ENCODE assay signal across 1 cellular context in the genomic region with DNA sequence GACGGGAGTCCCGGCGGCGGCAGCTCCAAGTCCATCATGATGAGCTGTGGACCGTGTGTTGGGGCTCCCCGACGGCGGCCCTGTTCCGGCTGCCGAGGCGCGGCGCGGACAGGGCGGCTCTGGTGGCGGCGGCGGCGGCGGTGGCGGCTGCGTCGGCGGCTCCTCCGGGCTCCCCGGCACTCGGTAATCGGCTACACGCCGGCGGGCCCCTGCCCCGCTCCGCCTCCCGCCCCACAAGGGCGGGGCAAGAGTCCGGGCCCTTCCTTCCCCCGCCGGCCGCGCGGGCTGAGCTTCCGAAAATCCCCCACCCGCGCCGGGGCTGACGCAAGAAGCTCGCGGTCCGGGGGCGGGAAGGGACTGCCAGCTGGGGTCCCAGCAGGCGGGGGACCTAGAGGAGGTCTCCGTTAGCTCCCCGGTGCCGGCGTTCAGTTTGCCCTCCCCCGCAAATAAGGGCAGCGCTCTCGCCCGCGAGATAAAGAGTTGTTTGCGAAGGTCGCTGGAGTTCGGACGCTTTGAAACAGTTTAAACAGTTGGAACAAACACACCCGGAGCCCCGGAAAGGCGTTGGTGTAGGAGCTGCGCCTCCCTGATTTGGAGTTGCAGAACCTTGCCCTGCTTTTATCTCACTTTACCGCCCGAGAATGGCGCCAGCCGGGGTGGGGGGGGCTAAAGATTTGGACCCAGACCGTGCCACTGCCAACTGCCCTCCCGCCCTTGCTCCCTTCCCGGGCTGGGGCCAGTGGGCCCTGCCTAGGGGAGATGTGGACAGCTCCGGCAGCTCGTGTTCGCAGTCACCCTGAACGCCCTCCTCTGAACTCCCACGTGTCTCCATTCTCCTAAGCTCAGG.
TF ChIP-seq lines count a peak whose summit lies in the region.

TSS of gene NFE2L2 (minus strand) at position 189 of the 847 bp plus-strand sequence. CDS start at position 38, 151 bp downstream.

TF ChIP-seq in HepG2, 621 proteins besides CTCF, POLR2A, EP300 and RAD21 (continued from another document and continues in another):
- TF ChIP-seq, protein P1, sequence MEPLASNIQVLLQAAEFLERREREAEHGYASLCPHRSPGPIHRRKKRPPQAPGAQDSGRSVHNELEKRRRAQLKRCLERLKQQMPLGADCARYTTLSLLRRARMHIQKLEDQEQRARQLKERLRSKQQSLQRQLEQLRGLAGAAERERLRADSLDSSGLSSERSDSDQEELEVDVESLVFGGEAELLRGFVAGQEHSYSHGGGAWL (CRISPR knock-in tag; IDR thresholded peaks at IDR 0.05), result peak; percentile 54; the same call in 1 of the 2 replicates
- TF ChIP-seq TFDP1 (CRISPR knock-in tag; IDR thresholded peaks at IDR 0.05; ENCODE audit: borderline replicate concordance) (peak; percentile 85; the same call in 1 of the 2 replicates), TARDBP (CRISPR knock-in tag; IDR thresholded peaks at IDR 0.05) (peak; percentile 95), ZBTB4 (CRISPR knock-in tag; IDR thresholded peaks at IDR 0.05; ENCODE audit: borderline replicate concordance) (peak; percentile 98), DMAP1 (CRISPR knock-in tag; IDR thresholded peaks at IDR 0.05) (peak; percentile 90), MIER2 (CRISPR knock-in tag; IDR thresholded peaks at IDR 0.05) (peak; percentile 65; the same call in 1 of the 2 replicates), ZNF251 (CRISPR knock-in tag; IDR thresholded peaks at IDR 0.05) (no peak), NR1H2 (CRISPR knock-in tag; IDR thresholded peaks at IDR 0.05; ENCODE audit: borderline replicate concordance, low read depth) (no peak), E2F5 (CRISPR knock-in tag; conservative IDR thresholded peaks at IDR 0.05) (peak; percentile 81), KAT7 (CRISPR knock-in tag; IDR thresholded peaks at IDR 0.05; ENCODE audit: borderline replicate concordance) (peak; percentile 88; the same call in 1 of the 2 replicates), TRIM24 (CRISPR knock-in tag; IDR thresholded peaks at IDR 0.05) (0 out of 2 replicates have a peak, but pooled peaks have one; percentile 57), MNT (IDR thresholded peaks at IDR 0.05) (peak; percentile 75), MED8 (CRISPR knock-in tag; IDR thresholded peaks at IDR 0.05; ENCODE audit: insufficient replicate concordance) (peak; percentile 87), ZNF530 (CRISPR knock-in tag; IDR thresholded peaks at IDR 0.05; ENCODE audit: low read depth) (0 out of 2 replicates have a peak, but pooled peaks have one; percentile 25), ARID4A (CRISPR knock-in tag; IDR thresholded peaks at IDR 0.05; ENCODE audit: borderline replicate concordance) (peak; percentile 89; the same call in 1 of the 2 replicates), ARNT2 (CRISPR knock-in tag; IDR thresholded peaks at IDR 0.05; ENCODE audit: low read depth) (peak; percentile 94), ZMYM2 (CRISPR knock-in tag; IDR thresholded peaks at IDR 0.05) (peak; percentile 92; the same call in 1 of the 2 replicates), PTBP1 (IDR thresholded peaks at IDR 0.05; ENCODE audit: low read depth, low read length, poor library complexity, severe bottlenecking) (peak; percentile 48), ZNF383 (CRISPR knock-in tag; IDR thresholded peaks at IDR 0.05; ENCODE audit: borderline replicate concordance) (no peak)
- TF ChIP-seq, protein P2, sequence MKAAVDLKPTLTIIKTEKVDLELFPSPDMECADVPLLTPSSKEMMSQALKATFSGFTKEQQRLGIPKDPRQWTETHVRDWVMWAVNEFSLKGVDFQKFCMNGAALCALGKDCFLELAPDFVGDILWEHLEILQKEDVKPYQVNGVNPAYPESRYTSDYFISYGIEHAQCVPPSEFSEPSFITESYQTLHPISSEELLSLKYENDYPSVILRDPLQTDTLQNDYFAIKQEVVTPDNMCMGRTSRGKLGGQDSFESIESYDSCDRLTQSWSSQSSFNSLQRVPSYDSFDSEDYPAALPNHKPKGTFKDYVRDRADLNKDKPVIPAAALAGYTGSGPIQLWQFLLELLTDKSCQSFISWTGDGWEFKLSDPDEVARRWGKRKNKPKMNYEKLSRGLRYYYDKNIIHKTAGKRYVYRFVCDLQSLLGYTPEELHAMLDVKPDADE (CRISPR knock-in tag; IDR thresholded peaks at IDR 0.05), result 0 out of 2 replicates have a peak, but pooled peaks have one; percentile 69
- TF ChIP-seq, protein P3, sequence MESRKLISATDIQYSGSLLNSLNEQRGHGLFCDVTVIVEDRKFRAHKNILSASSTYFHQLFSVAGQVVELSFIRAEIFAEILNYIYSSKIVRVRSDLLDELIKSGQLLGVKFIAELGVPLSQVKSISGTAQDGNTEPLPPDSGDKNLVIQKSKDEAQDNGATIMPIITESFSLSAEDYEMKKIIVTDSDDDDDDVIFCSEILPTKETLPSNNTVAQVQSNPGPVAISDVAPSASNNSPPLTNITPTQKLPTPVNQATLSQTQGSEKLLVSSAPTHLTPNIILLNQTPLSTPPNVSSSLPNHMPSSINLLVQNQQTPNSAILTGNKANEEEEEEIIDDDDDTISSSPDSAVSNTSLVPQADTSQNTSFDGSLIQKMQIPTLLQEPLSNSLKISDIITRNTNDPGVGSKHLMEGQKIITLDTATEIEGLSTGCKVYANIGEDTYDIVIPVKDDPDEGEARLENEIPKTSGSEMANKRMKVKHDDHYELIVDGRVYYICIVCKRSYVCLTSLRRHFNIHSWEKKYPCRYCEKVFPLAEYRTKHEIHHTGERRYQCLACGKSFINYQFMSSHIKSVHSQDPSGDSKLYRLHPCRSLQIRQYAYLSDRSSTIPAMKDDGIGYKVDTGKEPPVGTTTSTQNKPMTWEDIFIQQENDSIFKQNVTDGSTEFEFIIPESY (CRISPR knock-in tag; IDR thresholded peaks at IDR 0.05), result peak; percentile 7; the same call in 1 of the 2 replicates
- TF ChIP-seq, protein P4, sequence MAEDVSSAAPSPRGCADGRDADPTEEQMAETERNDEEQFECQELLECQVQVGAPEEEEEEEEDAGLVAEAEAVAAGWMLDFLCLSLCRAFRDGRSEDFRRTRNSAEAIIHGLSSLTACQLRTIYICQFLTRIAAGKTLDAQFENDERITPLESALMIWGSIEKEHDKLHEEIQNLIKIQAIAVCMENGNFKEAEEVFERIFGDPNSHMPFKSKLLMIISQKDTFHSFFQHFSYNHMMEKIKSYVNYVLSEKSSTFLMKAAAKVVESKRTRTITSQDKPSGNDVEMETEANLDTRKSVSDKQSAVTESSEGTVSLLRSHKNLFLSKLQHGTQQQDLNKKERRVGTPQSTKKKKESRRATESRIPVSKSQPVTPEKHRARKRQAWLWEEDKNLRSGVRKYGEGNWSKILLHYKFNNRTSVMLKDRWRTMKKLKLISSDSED (CRISPR knock-in tag; IDR thresholded peaks at IDR 0.05), result no peak
- TF ChIP-seq, protein P5, sequence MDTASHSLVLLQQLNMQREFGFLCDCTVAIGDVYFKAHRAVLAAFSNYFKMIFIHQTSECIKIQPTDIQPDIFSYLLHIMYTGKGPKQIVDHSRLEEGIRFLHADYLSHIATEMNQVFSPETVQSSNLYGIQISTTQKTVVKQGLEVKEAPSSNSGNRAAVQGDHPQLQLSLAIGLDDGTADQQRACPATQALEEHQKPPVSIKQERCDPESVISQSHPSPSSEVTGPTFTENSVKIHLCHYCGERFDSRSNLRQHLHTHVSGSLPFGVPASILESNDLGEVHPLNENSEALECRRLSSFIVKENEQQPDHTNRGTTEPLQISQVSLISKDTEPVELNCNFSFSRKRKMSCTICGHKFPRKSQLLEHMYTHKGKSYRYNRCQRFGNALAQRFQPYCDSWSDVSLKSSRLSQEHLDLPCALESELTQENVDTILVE (CRISPR knock-in tag; IDR thresholded peaks at IDR 0.05), result peak; percentile 100
- TF ChIP-seq, protein P6, sequence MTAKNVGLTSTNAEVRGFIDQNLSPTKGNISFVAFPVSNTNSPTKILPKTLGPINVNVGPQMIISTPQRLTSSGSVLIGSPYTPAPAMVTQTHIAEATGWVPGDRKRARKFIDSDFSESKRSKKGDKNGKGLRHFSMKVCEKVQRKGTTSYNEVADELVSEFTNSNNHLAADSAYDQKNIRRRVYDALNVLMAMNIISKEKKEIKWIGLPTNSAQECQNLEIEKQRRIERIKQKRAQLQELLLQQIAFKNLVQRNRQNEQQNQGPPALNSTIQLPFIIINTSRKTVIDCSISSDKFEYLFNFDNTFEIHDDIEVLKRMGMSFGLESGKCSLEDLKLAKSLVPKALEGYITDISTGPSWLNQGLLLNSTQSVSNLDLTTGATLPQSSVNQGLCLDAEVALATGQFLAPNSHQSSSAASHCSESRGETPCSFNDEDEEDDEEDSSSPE (CRISPR knock-in tag; IDR thresholded peaks at IDR 0.05), result peak; percentile 83
- TF ChIP-seq, protein P7, sequence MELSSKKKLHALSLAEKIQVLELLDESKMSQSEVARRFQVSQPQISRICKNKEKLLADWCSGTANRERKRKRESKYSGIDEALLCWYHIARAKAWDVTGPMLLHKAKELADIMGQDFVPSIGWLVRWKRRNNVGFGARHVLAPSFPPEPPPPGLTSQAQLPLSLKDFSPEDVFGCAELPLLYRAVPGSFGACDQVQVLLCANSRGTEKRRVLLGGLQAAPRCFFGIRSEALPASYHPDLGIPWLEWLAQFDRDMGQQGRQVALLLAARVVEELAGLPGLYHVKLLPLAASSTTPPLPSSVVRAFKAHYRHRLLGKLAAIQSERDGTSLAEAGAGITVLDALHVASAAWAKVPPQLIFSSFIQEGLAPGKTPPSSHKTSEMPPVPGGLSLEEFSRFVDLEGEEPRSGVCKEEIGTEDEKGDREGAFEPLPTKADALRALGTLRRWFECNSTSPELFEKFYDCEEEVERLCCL (CRISPR knock-in tag; IDR thresholded peaks at IDR 0.05; ENCODE audit: borderline replicate concordance), result no peak; the same call in 1 of the 2 replicates
